ENCODE assay signal across 28 cellular contexts in genomic region chr2:220641137-220641536, GRCh38.
"Had no signal": no experiment of that assay in that cellular context is flagged by ENCODE, and none has a peak within 500 bp of the region (broad histone marks: within the 10 kb centered on the region; RNA-seq: fewer than 3 reads in every experiment).

No MANE protein-coding gene starts in this region.

- H3K4me3 Mint-ChIP-seq: naive thymus-derived CD4-positive, alpha-beta T cell; nephron; neural crest cell; stimulated activated naive B cell treated with anti-CD40 and anti-IgM and Interleukin-4, amounts not matched to agents 10 μg/mL and 1 μg/mL and 100 μg/mL, for 72 hours had no signal

- H3K36me3 Mint-ChIP-seq: naive thymus-derived CD4-positive, alpha-beta T cell; stimulated activated naive B cell treated with anti-CD40 and anti-IgM and Interleukin-4, amounts not matched to agents 10 μg/mL and 1 μg/mL and 100 μg/mL, for 72 hours had no signal

- H3K27ac Mint-ChIP-seq: nephron; stimulated activated naive B cell treated with anti-CD40 and anti-IgM and Interleukin-4, amounts not matched to agents 10 μg/mL and 1 μg/mL and 100 μg/mL, for 72 hours had no signal

- H3K9me3 ChIP-seq: left ventricle myocardium inferior, mucosa of descending colon, pancreas, prostate gland, testis, thyroid gland, transverse colon, upper lobe of left lung, vagina had no signal

- H3K9me3 Mint-ChIP-seq: naive thymus-derived CD4-positive, alpha-beta T cell; nephron; neural crest cell had no signal

- H3K27me3 ChIP-seq: pancreas, stomach, testis, thyroid gland, transverse colon, upper lobe of left lung, vagina had no signal

- H3K27me3 Mint-ChIP-seq: stimulated activated naive B cell treated with anti-CD40 and anti-IgM and Interleukin-4, amounts not matched to agents 10 μg/mL and 1 μg/mL and 100 μg/mL, for 72 hours had no signal

- FAIRE-seq: pancreas had no signal

- H3K4me3 ChIP-seq: left ventricle myocardium inferior, lung, mucosa of descending colon, pancreas, prostate gland, skin epidermis, stomach, testis, thyroid gland, transverse colon, upper lobe of left lung, vagina had no signal

- H3K4me1 ChIP-seq: left ventricle myocardium inferior, pancreas, prostate gland, stomach, testis, thyroid gland, transverse colon, upper lobe of left lung, vagina had no signal

- H3K4me1 Mint-ChIP-seq: nephron; neural crest cell; stimulated activated naive B cell treated with anti-CD40 and anti-IgM and Interleukin-4, amounts not matched to agents 10 μg/mL and 1 μg/mL and 100 μg/mL, for 72 hours had no signal

- ATAC-seq: mucosa of descending colon; naive thymus-derived CD4-positive, alpha-beta T cell; pancreas; right cardiac atrium; sciatic nerve; stimulated activated naive B cell treated with anti-CD40 and anti-IgM and Interleukin-4, amounts not matched to agents 10 μg/mL and 1 μg/mL and 100 μg/mL, for 72 hours; stimulated activated naive CD8-positive, alpha-beta T cell treated with anti-CD3 and anti-CD28 coated beads, Interleukin-15, Interleukin-2, amounts not matched to agents 100 U/mL and 50 U/mL, for 24 hours had no signal

- H3K27ac ChIP-seq: left ventricle myocardium inferior, pancreas, prostate gland, skin epidermis, stomach, testis, thyroid gland, transverse colon, upper lobe of left lung, vagina had no signal

- H3K36me3 ChIP-seq: left ventricle myocardium inferior, pancreas, prostate gland, stomach, thyroid gland, transverse colon, upper lobe of left lung, vagina had no signal

- DNase-seq: islet precursor cell; left ventricle myocardium inferior; midbrain; mucosa of descending colon; naive thymus-derived CD4-positive, alpha-beta T cell; nucleus accumbens; pancreas; posterior cingulate gyrus; retina; right cardiac atrium; stimulated activated CD4-positive, alpha-beta T cell treated with anti-CD3 and anti-CD28 coated beads, Interleukin-12 subunit alpha, Interleukin-12 subunit beta, amount 100 ng/mL, for 4 hours; stimulated activated CD4-positive, alpha-beta T cell treated with anti-CD3 and anti-CD28 coated beads, Interleukin-15, amount 100 ng/mL, for 24 hours; stimulated activated CD4-positive, alpha-beta T cell treated with anti-CD3 and anti-CD28 coated beads, Interleukin-2, amount 100 ng/mL, for 24 hours; stimulated activated CD4-positive, alpha-beta T cell treated with anti-CD3 and anti-CD28 coated beads, Interleukin-4, amount 100 ng/mL, for 1 hour; stimulated activated naive B cell treated with anti-CD40 and anti-IgM and Interleukin-4, amounts not matched to agents 10 μg/mL and 1 μg/mL and 100 μg/mL, for 72 hours; stimulated activated naive CD8-positive, alpha-beta T cell treated with anti-CD3 and anti-CD28 coated beads, Interleukin-15, Interleukin-2, amounts not matched to agents 100 U/mL and 50 U/mL, for 24 hours; stomach; testis; thyroid gland; transverse colon; upper lobe of left lung had no signal
